In the genomic region with DNA sequence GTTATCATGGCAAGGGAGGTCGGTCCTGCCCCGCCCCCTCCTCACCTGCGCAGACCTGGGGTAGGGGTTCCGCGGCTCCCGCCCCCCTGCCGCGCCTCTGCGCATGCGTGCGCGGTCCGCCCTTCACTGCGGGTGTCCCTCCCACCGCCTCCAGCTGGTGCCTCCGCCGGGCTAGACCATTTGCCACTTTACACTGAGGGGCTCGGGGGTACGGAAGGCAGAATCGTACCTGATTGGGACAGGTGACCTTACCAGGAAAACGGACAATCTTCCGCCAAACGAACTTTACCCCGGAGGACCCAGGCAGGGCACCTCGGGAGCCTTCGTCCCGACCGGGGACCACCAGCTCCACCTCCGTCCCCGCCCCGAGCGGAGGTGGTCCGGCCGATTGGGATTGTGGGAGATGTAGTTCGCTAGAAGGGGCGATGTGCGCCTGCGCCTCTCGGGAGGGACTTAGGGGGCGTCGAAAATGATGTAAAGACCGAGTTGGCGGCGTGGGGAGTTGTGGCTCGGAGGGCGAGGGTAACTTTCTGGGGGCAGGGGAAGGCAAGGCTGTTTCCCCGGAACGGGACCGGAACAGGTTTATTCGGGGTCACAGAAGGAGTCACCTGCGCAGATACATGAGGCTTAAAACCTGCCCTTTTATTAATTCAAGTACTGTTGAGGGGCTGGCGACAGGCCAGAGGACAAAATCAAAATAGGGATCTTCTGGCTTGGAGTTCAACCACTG, we compare ENCODE assay signal across 1 cellular context.
TF ChIP-seq lines count a peak whose summit lies in the region.

A gene with protein sequence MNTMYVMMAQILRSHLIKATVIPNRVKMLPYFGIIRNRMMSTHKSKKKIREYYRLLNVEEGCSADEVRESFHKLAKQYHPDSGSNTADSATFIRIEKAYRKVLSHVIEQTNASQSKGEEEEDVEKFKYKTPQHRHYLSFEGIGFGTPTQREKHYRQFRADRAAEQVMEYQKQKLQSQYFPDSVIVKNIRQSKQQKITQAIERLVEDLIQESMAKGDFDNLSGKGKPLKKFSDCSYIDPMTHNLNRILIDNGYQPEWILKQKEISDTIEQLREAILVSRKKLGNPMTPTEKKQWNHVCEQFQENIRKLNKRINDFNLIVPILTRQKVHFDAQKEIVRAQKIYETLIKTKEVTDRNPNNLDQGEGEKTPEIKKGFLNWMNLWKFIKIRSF (minus strand): TSS at position 344 of the 730 bp plus-strand sequence. CDS start 2,323 bp downstream, outside the sequence.

TF ChIP-seq in HepG2, 621 proteins besides CTCF, POLR2A, EP300 and RAD21 (continued from another document and continues in another):
- TF ChIP-seq, protein P1, sequence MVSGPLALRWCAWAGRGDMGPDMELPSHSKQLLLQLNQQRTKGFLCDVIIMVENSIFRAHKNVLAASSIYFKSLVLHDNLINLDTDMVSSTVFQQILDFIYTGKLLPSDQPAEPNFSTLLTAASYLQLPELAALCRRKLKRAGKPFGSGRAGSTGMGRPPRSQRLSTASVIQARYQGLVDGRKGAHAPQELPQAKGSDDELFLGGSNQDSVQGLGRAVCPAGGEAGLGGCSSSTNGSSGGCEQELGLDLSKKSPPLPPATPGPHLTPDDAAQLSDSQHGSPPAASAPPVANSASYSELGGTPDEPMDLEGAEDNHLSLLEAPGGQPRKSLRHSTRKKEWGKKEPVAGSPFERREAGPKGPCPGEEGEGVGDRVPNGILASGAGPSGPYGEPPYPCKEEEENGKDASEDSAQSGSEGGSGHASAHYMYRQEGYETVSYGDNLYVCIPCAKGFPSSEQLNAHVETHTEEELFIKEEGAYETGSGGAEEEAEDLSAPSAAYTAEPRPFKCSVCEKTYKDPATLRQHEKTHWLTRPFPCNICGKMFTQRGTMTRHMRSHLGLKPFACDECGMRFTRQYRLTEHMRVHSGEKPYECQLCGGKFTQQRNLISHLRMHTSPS (CRISPR knock-in tag; IDR thresholded peaks at IDR 0.05; ENCODE audit: low read depth) = no peak
- TF ChIP-seq, protein P2, sequence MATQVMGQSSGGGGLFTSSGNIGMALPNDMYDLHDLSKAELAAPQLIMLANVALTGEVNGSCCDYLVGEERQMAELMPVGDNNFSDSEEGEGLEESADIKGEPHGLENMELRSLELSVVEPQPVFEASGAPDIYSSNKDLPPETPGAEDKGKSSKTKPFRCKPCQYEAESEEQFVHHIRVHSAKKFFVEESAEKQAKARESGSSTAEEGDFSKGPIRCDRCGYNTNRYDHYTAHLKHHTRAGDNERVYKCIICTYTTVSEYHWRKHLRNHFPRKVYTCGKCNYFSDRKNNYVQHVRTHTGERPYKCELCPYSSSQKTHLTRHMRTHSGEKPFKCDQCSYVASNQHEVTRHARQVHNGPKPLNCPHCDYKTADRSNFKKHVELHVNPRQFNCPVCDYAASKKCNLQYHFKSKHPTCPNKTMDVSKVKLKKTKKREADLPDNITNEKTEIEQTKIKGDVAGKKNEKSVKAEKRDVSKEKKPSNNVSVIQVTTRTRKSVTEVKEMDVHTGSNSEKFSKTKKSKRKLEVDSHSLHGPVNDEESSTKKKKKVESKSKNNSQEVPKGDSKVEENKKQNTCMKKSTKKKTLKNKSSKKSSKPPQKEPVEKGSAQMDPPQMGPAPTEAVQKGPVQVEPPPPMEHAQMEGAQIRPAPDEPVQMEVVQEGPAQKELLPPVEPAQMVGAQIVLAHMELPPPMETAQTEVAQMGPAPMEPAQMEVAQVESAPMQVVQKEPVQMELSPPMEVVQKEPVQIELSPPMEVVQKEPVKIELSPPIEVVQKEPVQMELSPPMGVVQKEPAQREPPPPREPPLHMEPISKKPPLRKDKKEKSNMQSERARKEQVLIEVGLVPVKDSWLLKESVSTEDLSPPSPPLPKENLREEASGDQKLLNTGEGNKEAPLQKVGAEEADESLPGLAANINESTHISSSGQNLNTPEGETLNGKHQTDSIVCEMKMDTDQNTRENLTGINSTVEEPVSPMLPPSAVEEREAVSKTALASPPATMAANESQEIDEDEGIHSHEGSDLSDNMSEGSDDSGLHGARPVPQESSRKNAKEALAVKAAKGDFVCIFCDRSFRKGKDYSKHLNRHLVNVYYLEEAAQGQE (IDR thresholded peaks at IDR 0.05; ENCODE audit: borderline replicate concordance in 1 of 2, low read depth in 1 of 2, low read length in 2 of 2) = no peak
- TF ChIP-seq ZSCAN31 (CRISPR knock-in tag; IDR thresholded peaks at IDR 0.05; ENCODE audit: low read depth) = 0 out of 2 replicates have a peak, but pooled peaks have one; percentile 48
- TF ChIP-seq, protein P3, sequence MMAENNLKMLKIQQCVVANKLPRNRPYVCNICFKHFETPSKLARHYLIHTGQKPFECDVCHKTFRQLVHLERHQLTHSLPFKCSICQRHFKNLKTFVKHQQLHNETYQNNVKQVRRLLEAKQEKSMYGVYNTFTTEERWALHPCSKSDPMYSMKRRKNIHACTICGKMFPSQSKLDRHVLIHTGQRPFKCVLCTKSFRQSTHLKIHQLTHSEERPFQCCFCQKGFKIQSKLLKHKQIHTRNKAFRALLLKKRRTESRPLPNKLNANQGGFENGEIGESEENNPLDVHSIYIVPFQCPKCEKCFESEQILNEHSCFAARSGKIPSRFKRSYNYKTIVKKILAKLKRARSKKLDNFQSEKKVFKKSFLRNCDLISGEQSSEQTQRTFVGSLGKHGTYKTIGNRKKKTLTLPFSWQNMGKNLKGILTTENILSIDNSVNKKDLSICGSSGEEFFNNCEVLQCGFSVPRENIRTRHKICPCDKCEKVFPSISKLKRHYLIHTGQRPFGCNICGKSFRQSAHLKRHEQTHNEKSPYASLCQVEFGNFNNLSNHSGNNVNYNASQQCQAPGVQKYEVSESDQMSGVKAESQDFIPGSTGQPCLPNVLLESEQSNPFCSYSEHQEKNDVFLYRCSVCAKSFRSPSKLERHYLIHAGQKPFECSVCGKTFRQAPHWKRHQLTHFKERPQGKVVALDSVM (CRISPR knock-in tag; IDR thresholded peaks at IDR 0.05) = no peak
- no peak for TF ChIP-seq ZNF468 (CRISPR knock-in tag; IDR thresholded peaks at IDR 0.05)
- TF ChIP-seq TOPORS (CRISPR knock-in tag; IDR thresholded peaks at IDR 0.05) = no peak
- peak; percentile 66; the same call in 1 of the 2 replicates for TF ChIP-seq PHF8 (CRISPR knock-in tag; IDR thresholded peaks at IDR 0.05)
- no peak for TF ChIP-seq SIN3B (IDR thresholded peaks at IDR 0.05; ENCODE audit: low read length)
- no peak for TF ChIP-seq FOXM1 (CRISPR knock-in tag; IDR thresholded peaks at IDR 0.05)
- TF ChIP-seq TEAD3 (CRISPR knock-in tag; optimal IDR thresholded peaks at IDR 0.05; ENCODE audit: borderline replicate concordance) = no peak
- no peak for TF ChIP-seq NAIF1 (CRISPR knock-in tag; IDR thresholded peaks at IDR 0.05; ENCODE audit: borderline replicate concordance)
- TF ChIP-seq TCF7 (IDR thresholded peaks at IDR 0.05; ENCODE audit: low read depth) = no peak
- TF ChIP-seq ZNF530 (CRISPR knock-in tag; IDR thresholded peaks at IDR 0.05; ENCODE audit: low read depth) = no peak
- TF ChIP-seq SMARCC2 (IDR thresholded peaks at IDR 0.05) = no peak
- TF ChIP-seq, protein P4, sequence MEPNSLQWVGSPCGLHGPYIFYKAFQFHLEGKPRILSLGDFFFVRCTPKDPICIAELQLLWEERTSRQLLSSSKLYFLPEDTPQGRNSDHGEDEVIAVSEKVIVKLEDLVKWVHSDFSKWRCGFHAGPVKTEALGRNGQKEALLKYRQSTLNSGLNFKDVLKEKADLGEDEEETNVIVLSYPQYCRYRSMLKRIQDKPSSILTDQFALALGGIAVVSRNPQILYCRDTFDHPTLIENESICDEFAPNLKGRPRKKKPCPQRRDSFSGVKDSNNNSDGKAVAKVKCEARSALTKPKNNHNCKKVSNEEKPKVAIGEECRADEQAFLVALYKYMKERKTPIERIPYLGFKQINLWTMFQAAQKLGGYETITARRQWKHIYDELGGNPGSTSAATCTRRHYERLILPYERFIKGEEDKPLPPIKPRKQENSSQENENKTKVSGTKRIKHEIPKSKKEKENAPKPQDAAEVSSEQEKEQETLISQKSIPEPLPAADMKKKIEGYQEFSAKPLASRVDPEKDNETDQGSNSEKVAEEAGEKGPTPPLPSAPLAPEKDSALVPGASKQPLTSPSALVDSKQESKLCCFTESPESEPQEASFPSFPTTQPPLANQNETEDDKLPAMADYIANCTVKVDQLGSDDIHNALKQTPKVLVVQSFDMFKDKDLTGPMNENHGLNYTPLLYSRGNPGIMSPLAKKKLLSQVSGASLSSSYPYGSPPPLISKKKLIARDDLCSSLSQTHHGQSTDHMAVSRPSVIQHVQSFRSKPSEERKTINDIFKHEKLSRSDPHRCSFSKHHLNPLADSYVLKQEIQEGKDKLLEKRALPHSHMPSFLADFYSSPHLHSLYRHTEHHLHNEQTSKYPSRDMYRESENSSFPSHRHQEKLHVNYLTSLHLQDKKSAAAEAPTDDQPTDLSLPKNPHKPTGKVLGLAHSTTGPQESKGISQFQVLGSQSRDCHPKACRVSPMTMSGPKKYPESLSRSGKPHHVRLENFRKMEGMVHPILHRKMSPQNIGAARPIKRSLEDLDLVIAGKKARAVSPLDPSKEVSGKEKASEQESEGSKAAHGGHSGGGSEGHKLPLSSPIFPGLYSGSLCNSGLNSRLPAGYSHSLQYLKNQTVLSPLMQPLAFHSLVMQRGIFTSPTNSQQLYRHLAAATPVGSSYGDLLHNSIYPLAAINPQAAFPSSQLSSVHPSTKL (CRISPR knock-in tag; IDR thresholded peaks at IDR 0.05) = peak; percentile 9; the same call in 1 of the 2 replicates
- TF ChIP-seq KLF11 (CRISPR knock-in tag; IDR thresholded peaks at IDR 0.05) = peak; percentile 47; the same call in 1 of the 2 replicates
- TF ChIP-seq, protein P5, sequence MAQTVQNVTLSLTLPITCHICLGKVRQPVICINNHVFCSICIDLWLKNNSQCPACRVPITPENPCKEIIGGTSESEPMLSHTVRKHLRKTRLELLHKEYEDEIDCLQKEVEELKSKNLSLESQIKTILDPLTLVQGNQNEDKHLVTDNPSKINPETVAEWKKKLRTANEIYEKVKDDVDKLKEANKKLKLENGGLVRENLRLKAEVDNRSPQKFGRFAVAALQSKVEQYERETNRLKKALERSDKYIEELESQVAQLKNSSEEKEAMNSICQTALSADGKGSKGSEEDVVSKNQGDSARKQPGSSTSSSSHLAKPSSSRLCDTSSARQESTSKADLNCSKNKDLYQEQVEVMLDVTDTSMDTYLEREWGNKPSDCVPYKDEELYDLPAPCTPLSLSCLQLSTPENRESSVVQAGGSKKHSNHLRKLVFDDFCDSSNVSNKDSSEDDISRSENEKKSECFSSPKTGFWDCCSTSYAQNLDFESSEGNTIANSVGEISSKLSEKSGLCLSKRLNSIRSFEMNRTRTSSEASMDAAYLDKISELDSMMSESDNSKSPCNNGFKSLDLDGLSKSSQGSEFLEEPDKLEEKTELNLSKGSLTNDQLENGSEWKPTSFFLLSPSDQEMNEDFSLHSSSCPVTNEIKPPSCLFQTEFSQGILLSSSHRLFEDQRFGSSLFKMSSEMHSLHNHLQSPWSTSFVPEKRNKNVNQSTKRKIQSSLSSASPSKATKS (CRISPR knock-in tag; IDR thresholded peaks at IDR 0.05) = no peak
- TF ChIP-seq ZNF367 (CRISPR knock-in tag; IDR thresholded peaks at IDR 0.05; ENCODE audit: borderline replicate concordance) = no peak
- TF ChIP-seq HOXA5 (CRISPR knock-in tag; IDR thresholded peaks at IDR 0.05) = no peak; the same call in 1 of the 2 replicates
- peak; percentile 73; the same call in 1 of the 2 replicates for TF ChIP-seq SP4 (CRISPR knock-in tag; IDR thresholded peaks at IDR 0.05)
- TF ChIP-seq, protein P6, sequence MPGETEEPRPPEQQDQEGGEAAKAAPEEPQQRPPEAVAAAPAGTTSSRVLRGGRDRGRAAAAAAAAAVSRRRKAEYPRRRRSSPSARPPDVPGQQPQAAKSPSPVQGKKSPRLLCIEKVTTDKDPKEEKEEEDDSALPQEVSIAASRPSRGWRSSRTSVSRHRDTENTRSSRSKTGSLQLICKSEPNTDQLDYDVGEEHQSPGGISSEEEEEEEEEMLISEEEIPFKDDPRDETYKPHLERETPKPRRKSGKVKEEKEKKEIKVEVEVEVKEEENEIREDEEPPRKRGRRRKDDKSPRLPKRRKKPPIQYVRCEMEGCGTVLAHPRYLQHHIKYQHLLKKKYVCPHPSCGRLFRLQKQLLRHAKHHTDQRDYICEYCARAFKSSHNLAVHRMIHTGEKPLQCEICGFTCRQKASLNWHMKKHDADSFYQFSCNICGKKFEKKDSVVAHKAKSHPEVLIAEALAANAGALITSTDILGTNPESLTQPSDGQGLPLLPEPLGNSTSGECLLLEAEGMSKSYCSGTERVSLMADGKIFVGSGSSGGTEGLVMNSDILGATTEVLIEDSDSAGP (CRISPR knock-in tag; IDR thresholded peaks at IDR 0.05; ENCODE audit: borderline replicate concordance) = peak; percentile 49; the same call in 1 of the 2 replicates
- TF ChIP-seq, protein P7, sequence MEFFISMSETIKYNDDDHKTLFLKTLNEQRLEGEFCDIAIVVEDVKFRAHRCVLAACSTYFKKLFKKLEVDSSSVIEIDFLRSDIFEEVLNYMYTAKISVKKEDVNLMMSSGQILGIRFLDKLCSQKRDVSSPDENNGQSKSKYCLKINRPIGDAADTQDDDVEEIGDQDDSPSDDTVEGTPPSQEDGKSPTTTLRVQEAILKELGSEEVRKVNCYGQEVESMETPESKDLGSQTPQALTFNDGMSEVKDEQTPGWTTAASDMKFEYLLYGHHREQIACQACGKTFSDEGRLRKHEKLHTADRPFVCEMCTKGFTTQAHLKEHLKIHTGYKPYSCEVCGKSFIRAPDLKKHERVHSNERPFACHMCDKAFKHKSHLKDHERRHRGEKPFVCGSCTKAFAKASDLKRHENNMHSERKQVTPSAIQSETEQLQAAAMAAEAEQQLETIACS (CRISPR knock-in tag; IDR thresholded peaks at IDR 0.05) = no peak
- no peak for TF ChIP-seq SRSF9 (IDR thresholded peaks at IDR 0.05; ENCODE audit: borderline replicate concordance, insufficient read depth, low read depth, low read length, poor library complexity, severe bottlenecking)
- TF ChIP-seq RAD51 (IDR thresholded peaks at IDR 0.05; ENCODE audit: borderline replicate concordance) = no peak
- TF ChIP-seq MED8 (CRISPR knock-in tag; IDR thresholded peaks at IDR 0.05; ENCODE audit: insufficient replicate concordance) = no peak
- no peak for TF ChIP-seq KAT2B (IDR thresholded peaks at IDR 0.05; ENCODE audit: borderline replicate concordance, low read depth, low read length)
- TF ChIP-seq LCORL (IDR thresholded peaks at IDR 0.05) = no peak
- TF ChIP-seq LCORL (CRISPR knock-in tag; IDR thresholded peaks at IDR 0.05) = peak; percentile 67; the same call in 1 of the 2 replicates
- TF ChIP-seq ARNTL (CRISPR knock-in tag; IDR thresholded peaks at IDR 0.05) = no peak; the same call in none of the 2 replicates
- TF ChIP-seq, protein P8, sequence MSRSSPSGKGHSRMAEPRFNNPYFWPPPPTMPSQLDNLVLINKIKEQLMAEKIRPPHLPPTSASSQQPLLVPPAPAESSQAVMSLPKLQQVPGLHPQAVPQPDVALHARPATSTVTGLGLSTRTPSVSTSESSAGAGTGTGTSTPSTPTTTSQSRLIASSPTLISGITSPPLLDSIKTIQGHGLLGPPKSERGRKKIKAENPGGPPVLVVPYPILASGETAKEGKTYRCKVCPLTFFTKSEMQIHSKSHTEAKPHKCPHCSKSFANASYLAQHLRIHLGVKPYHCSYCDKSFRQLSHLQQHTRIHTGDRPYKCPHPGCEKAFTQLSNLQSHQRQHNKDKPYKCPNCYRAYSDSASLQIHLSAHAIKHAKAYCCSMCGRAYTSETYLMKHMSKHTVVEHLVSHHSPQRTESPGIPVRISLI (CRISPR knock-in tag; IDR thresholded peaks at IDR 0.05; ENCODE audit: borderline replicate concordance) = no peak
- TF ChIP-seq, protein P9, sequence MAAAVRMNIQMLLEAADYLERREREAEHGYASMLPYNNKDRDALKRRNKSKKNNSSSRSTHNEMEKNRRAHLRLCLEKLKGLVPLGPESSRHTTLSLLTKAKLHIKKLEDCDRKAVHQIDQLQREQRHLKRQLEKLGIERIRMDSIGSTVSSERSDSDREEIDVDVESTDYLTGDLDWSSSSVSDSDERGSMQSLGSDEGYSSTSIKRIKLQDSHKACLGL (CRISPR knock-in tag; IDR thresholded peaks at IDR 0.05) = peak; percentile 73
